ENCODE assay signal across 21 cellular contexts in genomic region chr15:27686376-27686775, GRCh38.
DNase-seq lines count a peak whose midpoint lies in the region; ATAC-seq, FAIRE-seq and TF ChIP-seq lines count a peak whose summit lies in the region.
"Had no signal": no experiment of that assay in that cellular context is flagged by ENCODE, and none has a peak within 500 bp of the region (broad histone marks: within the 10 kb centered on the region; RNA-seq: fewer than 3 reads in every experiment).

No MANE protein-coding gene starts in this region.

- no peaks in the 10 kb centered on the region for H4K20me1 ChIP-seq in K562 (replicated peaks; ENCODE audit: control insufficient read depth, insufficient read depth, low read length)
- no peaks in the 10 kb centered on the region for H4K20me1 ChIP-seq in keratinocyte (ENCODE audit: control insufficient read depth, extremely low read depth, insufficient read depth, low read length)

- H3K9ac ChIP-seq in HUES48 (ENCODE audit: low read depth, low read length) (no peak overlapping the region), K562 (ENCODE audit: insufficient read depth in 1 of 2, low read depth in 2 of 2, low read length in 2 of 2) (no peak overlapping the region), keratinocyte (ENCODE audit: control insufficient read depth, extremely low read depth, insufficient read depth, low read length) (no peak overlapping the region)

- H3K27me3 ChIP-seq in HUES48 (ENCODE audit: control insufficient read depth, insufficient read depth, low read length) (no peaks in the 10 kb centered on the region), K562 (ENCODE audit: control insufficient read depth in 2 of 2, insufficient read depth in 2 of 2, low read length in 2 of 2) (peaks cover 0 to under 1% of the 10 kb centered on the region in 2 experiments; a peak in 1 of 5 replicates), keratinocyte (ENCODE audit: control insufficient read depth, extremely low read depth, insufficient read depth, low read length) (no peaks in the 10 kb centered on the region)
- H3K27me3 ChIP-seq: gastrocnemius medialis, tibial nerve had no signal

- TF ChIP-seq CTCF in K562 (IDR thresholded peaks at IDR 0.05 in 2 of 3, conservative IDR thresholded peaks at IDR 0.05 in 1 of 3; ENCODE audit: insufficient read depth in 2 of 3, low read depth in 1 of 3, low read length in 3 of 3) (no peak), keratinocyte (optimal IDR thresholded peaks at IDR 0.05 in 1 of 3, IDR thresholded peaks at IDR 0.05 in 1 of 3, conservative IDR thresholded peaks at IDR 0.05 in 1 of 3; ENCODE audit: extremely low read depth in 1 of 3, insufficient read depth in 2 of 3, low read length in 3 of 3) (no peak)

- H3K36me3 ChIP-seq in HUES48 (ENCODE audit: control insufficient read depth, insufficient read depth, low read length) (no peaks in the 10 kb centered on the region), K562 (ENCODE audit: control insufficient read depth, insufficient read depth, low read length) (no peaks in the 10 kb centered on the region), keratinocyte (ENCODE audit: control insufficient read depth in 2 of 2, extremely low read depth in 1 of 2, insufficient read depth in 2 of 2, low read length in 2 of 2) (no peaks in the 10 kb centered on the region)
- H3K36me3 ChIP-seq: gastrocnemius medialis, tibial nerve had no signal

- TF ChIP-seq EP300 in K562 (IDR thresholded peaks at IDR 0.05; ENCODE audit: low read length), result no peak

- FAIRE-seq in K562 (lab: Jason Lieb, UNC) (no peak), keratinocyte (lab: Jason Lieb, UNC) (no peak), urothelium cell line (lab: Jason Lieb, UNC) (no peak), GM12891 (lab: Jason Lieb, UNC) (no peak)

- no peak overlapping the region for H3K4me2 ChIP-seq in K562 (ENCODE audit: insufficient read depth, low read length)
- no peak overlapping the region for H3K4me2 ChIP-seq in keratinocyte (ENCODE audit: control insufficient read depth, extremely low read depth, insufficient read depth, low read depth, low read length)

- TF ChIP-seq POLR2A in K562 (conservative IDR thresholded peaks at IDR 0.05) (no peak), GM12891 (IDR thresholded peaks at IDR 0.05; ENCODE audit: low read depth, low read length) (no peak)

- peak overlapping the region; percentile 59 for H3K27ac ChIP-seq in HUES48 (ENCODE audit: low read depth, low read length)
- no peak overlapping the region for H3K27ac ChIP-seq in K562 (ENCODE audit: extremely low read depth, low read depth, low read length)
- no peak overlapping the region for H3K27ac ChIP-seq in keratinocyte (ENCODE audit: control insufficient read depth, insufficient read depth, low read length)
- H3K27ac ChIP-seq: gastrocnemius medialis, tibial nerve had no signal

- H3K9me3 ChIP-seq in HUES48 (ENCODE audit: control insufficient read depth, insufficient read depth, low read length), result no peaks in the 10 kb centered on the region
- no peaks in the 10 kb centered on the region for H3K9me3 ChIP-seq in K562 (replicated peaks; ENCODE audit: control insufficient read depth, insufficient read depth, low read depth, low read length)
- H3K9me3 ChIP-seq in keratinocyte (ENCODE audit: control insufficient read depth, low read depth, low read length), result no peaks in the 10 kb centered on the region
- H3K9me3 ChIP-seq: gastrocnemius medialis, tibial nerve had no signal

- no peak for ATAC-seq in K562
- ATAC-seq: activated naive CD4-positive, alpha-beta T cell treated with anti-CD3 and anti-CD28 coated beads, Interleukin-2, amount 50 U/mL, for 72 hours; gastrocnemius medialis; left cardiac atrium; natural killer cell treated with Interleukin-12 subunit alpha and Interleukin-12 subunit beta and Interleukin-15 and Interleukin-18, amount 100 ng/mL, for 72 hours had no signal

- WGBS in K562 (ENCODE audit: insufficient coverage, low coverage, missing lambda C conversion rate), result 1% methylated on average over 3 of the region's 3 CpGs

- H3K79me2 ChIP-seq in K562 (ENCODE audit: control insufficient read depth, insufficient read depth, low read length), result no peaks in the 10 kb centered on the region
- H3K79me2 ChIP-seq in keratinocyte (ENCODE audit: control insufficient read depth, insufficient read depth, low read length), result no peaks in the 10 kb centered on the region

- H3K9me1 ChIP-seq in K562 (ENCODE audit: control insufficient read depth, insufficient read depth, low read length) (no peaks in the 10 kb centered on the region), keratinocyte (ENCODE audit: control insufficient read depth, extremely low read depth, insufficient read depth, low read length) (no peaks in the 10 kb centered on the region)

- in situ Hi-C loops in K562 (cut with MboI), result no loop called here

- no peak overlapping the region for H3K4me3 ChIP-seq in HUES48 (ENCODE audit: low read depth, low read length)
- no peak overlapping the region for H3K4me3 ChIP-seq in K562
- H3K4me3 ChIP-seq in keratinocyte (ENCODE audit: control insufficient read depth in 2 of 3, extremely low read depth in 1 of 3, insufficient read depth in 2 of 3, low read depth in 1 of 3, low read length in 3 of 3), result no peak overlapping the region
- H3K4me3 ChIP-seq: gastrocnemius medialis, skin epidermis, tibial nerve had no signal

- BruUV-seq in K562 (replicated peaks; lab: Mats Ljungman, UMichigan), result no TSS peak

- dilution Hi-C loops in keratinocyte (cut with MboI; ENCODE audit: extremely low pct_ligation_motif_present, low sequenced_read_pairs), result no loop called here

- no peak for TF ChIP-seq RAD21 in K562 (CRISPR knock-in tag; conservative IDR thresholded peaks at IDR 0.05 in 1 of 2, IDR thresholded peaks at IDR 0.05 in 1 of 2)

- DNase-seq in K562 (ENCODE audit: extremely low read depth in 1 of 4, low spot score in 3 of 4) (no peak), keratinocyte (ENCODE audit: low read depth, low spot score) (no peak), urothelium cell line (ENCODE audit: low spot score) (peak; percentile 77), retina (no peak), NCI-H1930 (lab: John Stamatoyannopoulos, UW) (no peak), GM12891 (ENCODE audit: insufficient read length, low spot score) (no peak)
- DNase-seq: activated CD4-positive, alpha-beta T cell treated with anti-CD3 and anti-CD28 coated beads for 4 hours; EL; gastrocnemius medialis; HCEC 1CT; left cardiac atrium; midbrain; NCI-H1417 treated with DMSO at 0.1 percent for 48 hours; NCI-H2171; NCI-H69; Right ventricle myocardium superior had no signal

- intact Hi-C loops in K562 (cut with micrococcal nuclease), result no loop called here

- H2AFZ ChIP-seq in K562 (ENCODE audit: low read depth, low read length) (no peak overlapping the region), keratinocyte (ENCODE audit: control insufficient read depth, low read length) (peak overlapping the region; percentile 45)

- CTCF ChIA-PET in K562 (lab: Yijun Ruan, JAX; ENCODE audit: low intra/inter-chr PET ratio), result no interaction called here

- POLR2A ChIA-PET in K562 (lab: Yijun Ruan, JAX), result interaction anchor here (1.1 kb wide), 1 partner anchor 187 kb away, joined by 3 read pairs; no protein-coding TSS in a partner anchor

- H3K4me1 ChIP-seq in HUES48 (ENCODE audit: control insufficient read depth, insufficient read depth, low read length) (0 out of 2 replicates have a peak, but pooled peaks cover 7% of the 10 kb centered on the region), K562 (replicated peaks in 1 of 2; ENCODE audit: control insufficient read depth in 2 of 2, insufficient read depth in 2 of 2, low read length in 2 of 2) (no peaks in the 10 kb centered on the region), keratinocyte (ENCODE audit: control insufficient read depth, extremely low read depth, insufficient read depth, low read length) (peaks cover 4% of the 10 kb centered on the region)
- H3K4me1 ChIP-seq: gastrocnemius medialis, tibial nerve had no signal

TF ChIP-seq in K562, 482 proteins besides CTCF, POLR2A, EP300 and RAD21 (continues in another document):
- TF ChIP-seq SAFB (IDR thresholded peaks at IDR 0.05; ENCODE audit: borderline replicate concordance, low read depth, low read length) (no peak), FUS (optimal IDR thresholded peaks at IDR 0.05; ENCODE audit: low read depth, low read length) (no peak), RBM15 (IDR thresholded peaks at IDR 0.05; ENCODE audit: insufficient read depth, low read length) (no peak), NFXL1 (CRISPR knock-in tag; IDR thresholded peaks at IDR 0.05) (no peak), GTF2F1 (IDR thresholded peaks at IDR 0.05; ENCODE audit: low read depth, low read length) (no peak), BCL6 (CRISPR knock-in tag; IDR thresholded peaks at IDR 0.05) (no peak), THRA (IDR thresholded peaks at IDR 0.05) (no peak)

TF ChIP-seq in GM12891, 5 proteins besides CTCF, POLR2A, EP300 and RAD21:
- TF ChIP-seq SPI1 (IDR thresholded peaks at IDR 0.05; ENCODE audit: low read depth, low read length) (no peak), TAF1 (IDR thresholded peaks at IDR 0.05; ENCODE audit: low read depth, low read length) (no peak), PAX5 (IDR thresholded peaks at IDR 0.05; ENCODE audit: insufficient read depth, low read length, severe bottlenecking) (no peak), POLR2AphosphoS5 (IDR thresholded peaks at IDR 0.05; ENCODE audit: low read depth, low read length) (no peak), POU2F2 (IDR thresholded peaks at IDR 0.05; ENCODE audit: low read depth, low read length) (no peak)
